Comparison of ENCODE assay signal across 19 cellular contexts in the genomic region with DNA sequence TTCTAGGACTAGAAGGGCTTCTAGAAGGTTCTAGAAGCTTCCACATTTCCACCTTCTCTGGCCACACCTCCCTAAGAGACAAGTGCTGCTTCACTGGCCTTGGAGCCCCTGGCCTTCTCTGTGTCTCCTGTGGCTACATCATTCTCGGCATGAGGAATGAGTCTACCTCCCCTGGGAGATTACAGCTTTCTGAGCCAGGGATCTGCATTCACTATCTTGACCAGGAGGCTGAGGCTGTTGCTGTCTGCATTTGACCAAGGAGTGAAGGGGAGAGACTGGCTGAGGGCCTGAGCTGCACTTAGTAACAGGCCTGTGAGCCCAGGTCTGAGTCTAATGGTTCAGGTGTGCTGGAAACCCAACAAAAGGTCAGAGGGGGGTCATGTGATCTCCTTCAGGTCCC.
"Had no signal": no experiment of that assay in that cellular context is flagged by ENCODE, and none has a peak within 500 bp of the region (broad histone marks: within the 10 kb centered on the region; RNA-seq: fewer than 3 reads in every experiment).

No MANE protein-coding gene starts in this region.

- H3K27ac ChIP-seq: cardiac muscle cell, gastrocnemius medialis, skin epidermis, thoracic aorta, uterus had no signal

- H3K27me3 Mint-ChIP-seq: activated naive CD8-positive, alpha-beta T cell had no signal

- H3K4me1 ChIP-seq: gastrocnemius medialis, uterus had no signal

- H3K27me3 ChIP-seq: uterus had no signal

- H3K4me3 Mint-ChIP-seq: activated CD4-positive, alpha-beta memory T cell treated with anti-CD3 and anti-CD28 coated beads for 36 hours; activated naive CD8-positive, alpha-beta T cell; activated T-helper 1 cell treated with anti-CD3 and anti-CD28 coated beads, Interleukin-12 subunit alpha, Interleukin-12 subunit beta, Interleukin-2, Interleukin-4 antibody, amounts not matched to agents 30 ng/mL and 10 ng/mL and 1 ng/mL, durations not matched to agents 14 hours and 24 hours and 36 hours; effector memory CD8-positive, alpha-beta T cell; memory B cell; stimulated activated effector memory CD8-positive, alpha-beta T cell treated with anti-CD3 and anti-CD28 coated beads, Interleukin-12 subunit alpha, Interleukin-12 subunit beta, amount 100 ng/mL, for 72 hours; WTC11 had no signal

- H3K4me3 ChIP-seq: cardiac muscle cell, gastrocnemius medialis, skin epidermis, thoracic aorta, uterus had no signal

- H3K36me3 ChIP-seq: cardiac muscle cell, gastrocnemius medialis, thoracic aorta, uterus had no signal

- H3K27ac Mint-ChIP-seq: activated CD4-positive, alpha-beta memory T cell treated with anti-CD3 and anti-CD28 coated beads for 36 hours; activated naive CD8-positive, alpha-beta T cell; activated T-helper 1 cell treated with anti-CD3 and anti-CD28 coated beads, Interleukin-12 subunit alpha, Interleukin-12 subunit beta, Interleukin-2, Interleukin-4 antibody, amounts not matched to agents 30 ng/mL and 10 ng/mL and 1 ng/mL, durations not matched to agents 14 hours and 24 hours and 36 hours; effector memory CD8-positive, alpha-beta T cell; memory B cell; progenitor cell of endocrine pancreas; stimulated activated effector memory CD8-positive, alpha-beta T cell treated with anti-CD3 and anti-CD28 coated beads, Interleukin-12 subunit alpha, Interleukin-12 subunit beta, amount 100 ng/mL, for 72 hours; WTC11 had no signal

- DNase-seq: activated CD4-positive, alpha-beta memory T cell treated with anti-CD3 and anti-CD28 coated beads for 36 hours; activated CD4-positive, alpha-beta T cell treated with anti-CD3 and anti-CD28 coated beads for 4 hours; activated gamma-delta T cell treated with Interleukin-2 at 50 U/mL for 16 hours; activated T-cell treated with anti-CD3 and anti-CD28 coated beads for 4 hours; effector memory CD8-positive, alpha-beta T cell; gastrocnemius medialis; head of caudate nucleus; right cardiac atrium; stimulated activated CD4-positive, alpha-beta T cell treated with anti-CD3 and anti-CD28 coated beads, Interleukin-4, amount 100 ng/mL, for 1 hour; uterus had no signal

- H3K36me3 Mint-ChIP-seq: stimulated activated effector memory CD8-positive, alpha-beta T cell treated with anti-CD3 and anti-CD28 coated beads, Interleukin-12 subunit alpha, Interleukin-12 subunit beta, amount 100 ng/mL, for 72 hours had no signal

- ATAC-seq: effector memory CD8-positive, alpha-beta T cell; gastrocnemius medialis had no signal
